In genomic region chr2:209619782-209620181, GRCh38 we compare ENCODE assay signal across 10 cellular contexts.
DNase-seq lines count a peak whose midpoint lies in the region; ATAC-seq and TF ChIP-seq lines count a peak whose summit lies in the region.
"Had no signal": no experiment of that assay in that cellular context is flagged by ENCODE, and none has a peak within 500 bp of the region (broad histone marks: within the 10 kb centered on the region; RNA-seq: fewer than 3 reads in every experiment).

No MANE protein-coding gene starts in this region.

- no peak for TF ChIP-seq CTCF in testis (IDR thresholded peaks at IDR 0.05)
- TF ChIP-seq CTCF in glutamatergic neuron (IDR thresholded peaks at IDR 0.05; ENCODE audit: partially characterized antibody, unreplicated experiment): no peak

- peaks cover 5% of the 10 kb centered on the region for H3K27me3 Mint-ChIP-seq in glutamatergic neuron (ENCODE audit: unreplicated experiment)

- peaks cover 3% of the 10 kb centered on the region for H3K9me3 Mint-ChIP-seq in glutamatergic neuron (ENCODE audit: unreplicated experiment)

- H3K4me3 ChIP-seq in testis: no peak overlapping the region
- H3K4me3 ChIP-seq: SJCRH30 had no signal

- no peaks in the 10 kb centered on the region for H3K27me3 ChIP-seq in testis
- H3K27me3 ChIP-seq: SJCRH30 had no signal

- no peaks in the 10 kb centered on the region for H3K36me3 ChIP-seq in testis (ENCODE audit: low read depth, missing control alignments)
- H3K36me3 ChIP-seq: SJCRH30 had no signal

- no peak overlapping the region for H3K27ac Mint-ChIP-seq in glutamatergic neuron (ENCODE audit: unreplicated experiment)

- DNase-seq in NOMO-1 (lab: John Stamatoyannopoulos, UW; ENCODE audit: unreplicated experiment in 2 of 2) (peak; percentile 78 to 90), iris pigment epithelial cell (ENCODE audit: low read depth) (peak; percentile 16), testis (no peak), glutamatergic neuron (no peak)
- DNase-seq in stimulated activated naive CD8-positive, alpha-beta T cell treated with anti-CD3 and anti-CD28 coated beads, Interleukin-15, Interleukin-2, amounts not matched to agents 100 U/mL and 50 U/mL, for 24 hours: no peak
- DNase-seq in activated CD4-positive, alpha-beta T cell treated with anti-CD3 and anti-CD28 coated beads, Interleukin-2, amount 50 U/mL, for 1 hour: no peak
- DNase-seq: SJCRH30; stimulated activated CD4-positive, alpha-beta T cell treated with anti-CD3 and anti-CD28 coated beads, Interleukin-4, amount 100 ng/mL, for 24 hours had no signal

- no peak for TF ChIP-seq POLR2A in testis (IDR thresholded peaks at IDR 0.05)

- H3K27ac ChIP-seq in testis: no peak overlapping the region
- H3K27ac ChIP-seq: SJCRH30 had no signal

- intact Hi-C loops in testis (cut with DNase I; ENCODE audit: low total_unique reads): no loop called here

- peaks cover 19% of the 10 kb centered on the region for H3K4me1 Mint-ChIP-seq in glutamatergic neuron (ENCODE audit: low read depth, unreplicated experiment)

- H3K36me3 Mint-ChIP-seq in glutamatergic neuron (ENCODE audit: unreplicated experiment): no peaks in the 10 kb centered on the region

- H3K4me1 ChIP-seq in testis: no peaks in the 10 kb centered on the region

- no peaks in the 10 kb centered on the region for H3K9me3 ChIP-seq in testis

- ATAC-seq in GM18861 (IDR thresholded peaks at IDR 0.05; ENCODE audit: unreplicated experiment) (peak; percentile 73), HG02870 (IDR thresholded peaks at IDR 0.05; ENCODE audit: unreplicated experiment) (peak; percentile 82)
- no peak for ATAC-seq in stimulated activated naive CD8-positive, alpha-beta T cell treated with anti-CD3 and anti-CD28 coated beads, Interleukin-15, Interleukin-2, amounts not matched to agents 100 U/mL and 50 U/mL, for 24 hours

- H3K4me3 Mint-ChIP-seq in glutamatergic neuron (ENCODE audit: unreplicated experiment): no peak overlapping the region

Comparison
In these comparisons a context has a peak if more than half of its experiments do, and no peak if none do; other contexts are left out.
1. DNase-seq: peak in NOMO-1 (2 of 2) and iris pigment epithelial cell (single experiment); none in testis (single experiment), stimulated activated naive CD8-positive, alpha-beta T cell treated with anti-CD3 and anti-CD28 coated beads, Interleukin-15, Interleukin-2, amounts not matched to agents 100 U/mL and 50 U/mL, for 24 hours (single experiment), glutamatergic neuron (single experiment) and activated CD4-positive, alpha-beta T cell treated with anti-CD3 and anti-CD28 coated beads, Interleukin-2, amount 50 U/mL, for 1 hour (single experiment).